Comparison of ENCODE assay signal across 8 cellular contexts in genomic region chr12:109020750-109021380, GRCh38. TPM values are rescaled to one million over a fixed set of nuclear protein-coding genes. Genes with fewer than 3 reads are reported as not detected.
A peak's percentile ranks its signal among the peaks of the same experiment; 100 is the strongest.
DNase-seq lines count a peak whose midpoint lies in the region; ATAC-seq and TF ChIP-seq lines count a peak whose summit lies in the region.

TSS of gene SVOP (minus strand) at chr12:109021068. CDS start at chr12:109020868, 200 bp downstream.

- intact Hi-C loops in mucosa of descending colon (cut with DNase I, micrococcal nuclease): no loop called here

- ATAC-seq in mucosa of descending colon (peak; percentile 95), GM21381 (IDR thresholded peaks at IDR 0.05; ENCODE audit: unreplicated experiment) (no peak)

- no peaks in the 10 kb centered on the region for H3K9me3 ChIP-seq in mucosa of descending colon

- H3K4me3 ChIP-seq in AG09309 (ENCODE audit: control insufficient read depth, low read depth, low read length) (no peak within 1 kb of the TSS), mucosa of descending colon (no peak within 1 kb of the TSS)

- DNase-seq in AG09309 (ENCODE audit: low read depth) (peak; percentile 5), HK-2 (ENCODE audit: unreplicated experiment) (peak; percentile 90), NCI-H526 (lab: John Stamatoyannopoulos, UW) (peak; percentile 67 to 90), activated T-cell treated with anti-CD3 and anti-CD28 coated beads for 1 hour (ENCODE audit: low read depth) (peak; percentile 0), fibroblast of gingiva (ENCODE audit: low read depth) (peak; percentile 54), mucosa of descending colon (peak; percentile 70 to 85 (median 81)), stromal cell of bone marrow (ENCODE audit: low read depth) (peak; percentile 39)

- TF ChIP-seq CTCF in AG09309 (IDR thresholded peaks at IDR 0.05; ENCODE audit: control insufficient read depth, insufficient read depth, low read depth, low read length, missing control alignments) (no peak), mucosa of descending colon (IDR thresholded peaks at IDR 0.05) (no peak)

- no peaks in the 10 kb centered on the region for H3K36me3 ChIP-seq in mucosa of descending colon (ENCODE audit: low read depth)

- peaks cover 4% of the 10 kb centered on the region for H3K4me1 ChIP-seq in mucosa of descending colon (ENCODE audit: low read depth)

RNA-seq across cellular contexts. Expression of gene SVOP, which starts in this region (rescaled TPM):
- 1 to 10 TPM in 1 of 3 donors, under 1 TPM in 2; 0.26 to 1.7 (median 0.31) TPM for total RNA-seq in mucosa of descending colon

Comparison
In these comparisons a context has a peak if more than half of its experiments do, and no peak if none do; other contexts are left out.
1. DNase-seq: peak in every context shown above with its lines; median percentile 90 in HK-2; 81 in mucosa of descending colon; 78 in NCI-H526; 54 in fibroblast of gingiva; 39 in stromal cell of bone marrow; 5 in AG09309; 0 in activated T-cell treated with anti-CD3 and anti-CD28 coated beads for 1 hour.